In the genomic region with DNA sequence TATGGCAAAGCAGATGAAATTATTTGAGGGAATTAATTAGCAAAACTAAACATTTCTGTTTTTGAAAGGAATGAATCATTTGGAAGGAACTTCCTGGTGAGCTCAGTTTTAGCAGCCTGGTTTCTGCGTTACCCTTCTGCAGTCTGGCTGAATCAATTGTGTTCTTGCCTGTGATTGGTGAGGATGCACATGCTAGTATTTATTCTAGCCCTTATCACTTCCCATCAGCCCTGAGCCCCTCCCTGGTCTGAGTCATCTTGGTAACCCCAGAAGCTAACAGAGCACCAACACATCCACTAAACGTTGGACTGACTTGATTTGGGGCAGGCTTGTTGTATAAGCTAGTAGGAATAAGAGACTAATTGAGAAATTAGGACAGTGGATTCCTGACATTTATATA, we compare ENCODE assay signal across 1 cellular context.
TF ChIP-seq lines count a peak whose summit lies in the region.

No MANE protein-coding gene starts in this region.

TF ChIP-seq in HepG2, 621 proteins besides CTCF, POLR2A, EP300 and RAD21 (continued from another document and continues in another):
- TF ChIP-seq, protein P1, sequence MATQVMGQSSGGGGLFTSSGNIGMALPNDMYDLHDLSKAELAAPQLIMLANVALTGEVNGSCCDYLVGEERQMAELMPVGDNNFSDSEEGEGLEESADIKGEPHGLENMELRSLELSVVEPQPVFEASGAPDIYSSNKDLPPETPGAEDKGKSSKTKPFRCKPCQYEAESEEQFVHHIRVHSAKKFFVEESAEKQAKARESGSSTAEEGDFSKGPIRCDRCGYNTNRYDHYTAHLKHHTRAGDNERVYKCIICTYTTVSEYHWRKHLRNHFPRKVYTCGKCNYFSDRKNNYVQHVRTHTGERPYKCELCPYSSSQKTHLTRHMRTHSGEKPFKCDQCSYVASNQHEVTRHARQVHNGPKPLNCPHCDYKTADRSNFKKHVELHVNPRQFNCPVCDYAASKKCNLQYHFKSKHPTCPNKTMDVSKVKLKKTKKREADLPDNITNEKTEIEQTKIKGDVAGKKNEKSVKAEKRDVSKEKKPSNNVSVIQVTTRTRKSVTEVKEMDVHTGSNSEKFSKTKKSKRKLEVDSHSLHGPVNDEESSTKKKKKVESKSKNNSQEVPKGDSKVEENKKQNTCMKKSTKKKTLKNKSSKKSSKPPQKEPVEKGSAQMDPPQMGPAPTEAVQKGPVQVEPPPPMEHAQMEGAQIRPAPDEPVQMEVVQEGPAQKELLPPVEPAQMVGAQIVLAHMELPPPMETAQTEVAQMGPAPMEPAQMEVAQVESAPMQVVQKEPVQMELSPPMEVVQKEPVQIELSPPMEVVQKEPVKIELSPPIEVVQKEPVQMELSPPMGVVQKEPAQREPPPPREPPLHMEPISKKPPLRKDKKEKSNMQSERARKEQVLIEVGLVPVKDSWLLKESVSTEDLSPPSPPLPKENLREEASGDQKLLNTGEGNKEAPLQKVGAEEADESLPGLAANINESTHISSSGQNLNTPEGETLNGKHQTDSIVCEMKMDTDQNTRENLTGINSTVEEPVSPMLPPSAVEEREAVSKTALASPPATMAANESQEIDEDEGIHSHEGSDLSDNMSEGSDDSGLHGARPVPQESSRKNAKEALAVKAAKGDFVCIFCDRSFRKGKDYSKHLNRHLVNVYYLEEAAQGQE (IDR thresholded peaks at IDR 0.05; ENCODE audit: borderline replicate concordance in 1 of 2, low read depth in 1 of 2, low read length in 2 of 2) = no peak
- no peak for TF ChIP-seq EHMT2 (IDR thresholded peaks at IDR 0.05; ENCODE audit: borderline replicate concordance, low read depth, low read length)
- TF ChIP-seq, protein P2, sequence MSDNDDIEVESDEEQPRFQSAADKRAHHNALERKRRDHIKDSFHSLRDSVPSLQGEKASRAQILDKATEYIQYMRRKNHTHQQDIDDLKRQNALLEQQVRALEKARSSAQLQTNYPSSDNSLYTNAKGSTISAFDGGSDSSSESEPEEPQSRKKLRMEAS (IDR thresholded peaks at IDR 0.05) = peak; percentile 46; the same call in 1 of the 2 replicates
- 0 out of 2 replicates have a peak, but pooled peaks have one; percentile 26 for TF ChIP-seq POGZ (CRISPR knock-in tag; IDR thresholded peaks at IDR 0.05)
- TF ChIP-seq RELA (CRISPR knock-in tag; IDR thresholded peaks at IDR 0.05) = no peak
- TF ChIP-seq, protein P3, sequence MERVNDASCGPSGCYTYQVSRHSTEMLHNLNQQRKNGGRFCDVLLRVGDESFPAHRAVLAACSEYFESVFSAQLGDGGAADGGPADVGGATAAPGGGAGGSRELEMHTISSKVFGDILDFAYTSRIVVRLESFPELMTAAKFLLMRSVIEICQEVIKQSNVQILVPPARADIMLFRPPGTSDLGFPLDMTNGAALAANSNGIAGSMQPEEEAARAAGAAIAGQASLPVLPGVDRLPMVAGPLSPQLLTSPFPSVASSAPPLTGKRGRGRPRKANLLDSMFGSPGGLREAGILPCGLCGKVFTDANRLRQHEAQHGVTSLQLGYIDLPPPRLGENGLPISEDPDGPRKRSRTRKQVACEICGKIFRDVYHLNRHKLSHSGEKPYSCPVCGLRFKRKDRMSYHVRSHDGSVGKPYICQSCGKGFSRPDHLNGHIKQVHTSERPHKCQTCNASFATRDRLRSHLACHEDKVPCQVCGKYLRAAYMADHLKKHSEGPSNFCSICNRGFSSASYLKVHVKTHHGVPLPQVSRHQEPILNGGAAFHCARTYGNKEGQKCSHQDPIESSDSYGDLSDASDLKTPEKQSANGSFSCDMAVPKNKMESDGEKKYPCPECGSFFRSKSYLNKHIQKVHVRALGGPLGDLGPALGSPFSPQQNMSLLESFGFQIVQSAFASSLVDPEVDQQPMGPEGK (CRISPR knock-in tag; IDR thresholded peaks at IDR 0.05) = peak; percentile 56
- TF ChIP-seq ZBTB7B (CRISPR knock-in tag; IDR thresholded peaks at IDR 0.05) = 0 out of 2 replicates have a peak, but pooled peaks have one; percentile 20
- TF ChIP-seq HNRNPL (IDR thresholded peaks at IDR 0.05; ENCODE audit: low read depth, low read length) = no peak
- TF ChIP-seq NR2F2 (IDR thresholded peaks at IDR 0.05; ENCODE audit: borderline replicate concordance, low read depth) = no peak
- no peak for TF ChIP-seq KLF15 (CRISPR knock-in tag; IDR thresholded peaks at IDR 0.05; ENCODE audit: borderline replicate concordance)
- no peak for TF ChIP-seq ZNF557 (CRISPR knock-in tag; IDR thresholded peaks at IDR 0.05)
- TF ChIP-seq PHB2 (IDR thresholded peaks at IDR 0.05; ENCODE audit: partially characterized antibody) = no peak
- 0 out of 2 replicates have a peak, but pooled peaks have one; percentile 16 for TF ChIP-seq ZNF331 (CRISPR knock-in tag; IDR thresholded peaks at IDR 0.05)
- no peak for TF ChIP-seq FIP1L1 (IDR thresholded peaks at IDR 0.05; ENCODE audit: borderline replicate concordance, insufficient read depth, low read depth, low read length)
- TF ChIP-seq, protein P4, sequence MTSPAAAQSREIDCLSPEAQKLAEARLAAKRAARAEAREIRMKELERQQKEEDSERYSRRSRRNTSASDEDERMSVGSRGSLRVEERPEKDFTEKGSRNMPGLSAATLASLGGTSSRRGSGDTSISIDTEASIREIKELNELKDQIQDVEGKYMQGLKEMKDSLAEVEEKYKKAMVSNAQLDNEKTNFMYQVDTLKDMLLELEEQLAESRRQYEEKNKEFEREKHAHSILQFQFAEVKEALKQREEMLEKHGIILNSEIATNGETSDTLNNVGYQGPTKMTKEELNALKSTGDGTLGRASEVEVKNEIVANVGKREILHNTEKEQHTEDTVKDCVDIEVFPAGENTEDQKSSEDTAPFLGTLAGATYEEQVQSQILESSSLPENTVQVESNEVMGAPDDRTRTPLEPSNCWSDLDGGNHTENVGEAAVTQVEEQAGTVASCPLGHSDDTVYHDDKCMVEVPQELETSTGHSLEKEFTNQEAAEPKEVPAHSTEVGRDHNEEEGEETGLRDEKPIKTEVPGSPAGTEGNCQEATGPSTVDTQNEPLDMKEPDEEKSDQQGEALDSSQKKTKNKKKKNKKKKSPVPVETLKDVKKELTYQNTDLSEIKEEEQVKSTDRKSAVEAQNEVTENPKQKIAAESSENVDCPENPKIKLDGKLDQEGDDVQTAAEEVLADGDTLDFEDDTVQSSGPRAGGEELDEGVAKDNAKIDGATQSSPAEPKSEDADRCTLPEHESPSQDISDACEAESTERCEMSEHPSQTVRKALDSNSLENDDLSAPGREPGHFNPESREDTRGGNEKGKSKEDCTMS (CRISPR knock-in tag; conservative IDR thresholded peaks at IDR 0.05) = no peak
- TF ChIP-seq ATF1 (CRISPR knock-in tag; IDR thresholded peaks at IDR 0.05) = no peak
- TF ChIP-seq, protein P5, sequence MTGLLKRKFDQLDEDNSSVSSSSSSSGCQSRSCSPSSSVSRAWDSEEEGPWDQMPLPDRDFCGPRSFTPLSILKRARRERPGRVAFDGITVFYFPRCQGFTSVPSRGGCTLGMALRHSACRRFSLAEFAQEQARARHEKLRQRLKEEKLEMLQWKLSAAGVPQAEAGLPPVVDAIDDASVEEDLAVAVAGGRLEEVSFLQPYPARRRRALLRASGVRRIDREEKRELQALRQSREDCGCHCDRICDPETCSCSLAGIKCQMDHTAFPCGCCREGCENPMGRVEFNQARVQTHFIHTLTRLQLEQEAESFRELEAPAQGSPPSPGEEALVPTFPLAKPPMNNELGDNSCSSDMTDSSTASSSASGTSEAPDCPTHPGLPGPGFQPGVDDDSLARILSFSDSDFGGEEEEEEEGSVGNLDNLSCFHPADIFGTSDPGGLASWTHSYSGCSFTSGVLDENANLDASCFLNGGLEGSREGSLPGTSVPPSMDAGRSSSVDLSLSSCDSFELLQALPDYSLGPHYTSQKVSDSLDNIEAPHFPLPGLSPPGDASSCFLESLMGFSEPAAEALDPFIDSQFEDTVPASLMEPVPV (CRISPR knock-in tag; IDR thresholded peaks at IDR 0.05) = no peak
- TF ChIP-seq, protein P6, sequence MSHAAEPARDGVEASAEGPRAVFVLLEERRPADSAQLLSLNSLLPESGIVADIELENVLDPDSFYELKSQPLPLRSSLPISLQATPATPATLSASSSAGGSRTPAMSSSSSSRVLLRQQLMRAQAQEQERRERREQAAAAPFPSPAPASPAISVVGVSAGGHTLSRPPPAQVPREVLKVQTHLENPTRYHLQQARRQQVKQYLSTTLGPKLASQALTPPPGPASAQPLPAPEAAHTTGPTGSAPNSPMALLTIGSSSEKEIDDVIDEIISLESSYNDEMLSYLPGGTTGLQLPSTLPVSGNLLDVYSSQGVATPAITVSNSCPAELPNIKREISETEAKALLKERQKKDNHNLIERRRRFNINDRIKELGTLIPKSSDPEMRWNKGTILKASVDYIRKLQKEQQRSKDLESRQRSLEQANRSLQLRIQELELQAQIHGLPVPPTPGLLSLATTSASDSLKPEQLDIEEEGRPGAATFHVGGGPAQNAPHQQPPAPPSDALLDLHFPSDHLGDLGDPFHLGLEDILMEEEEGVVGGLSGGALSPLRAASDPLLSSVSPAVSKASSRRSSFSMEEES (CRISPR knock-in tag; IDR thresholded peaks at IDR 0.05) = 0 out of 2 replicates have a peak, but pooled peaks have one; percentile 14
- TF ChIP-seq ZNF260 (CRISPR knock-in tag; IDR thresholded peaks at IDR 0.05; ENCODE audit: borderline replicate concordance, low read depth) = no peak
- TF ChIP-seq, protein P7, sequence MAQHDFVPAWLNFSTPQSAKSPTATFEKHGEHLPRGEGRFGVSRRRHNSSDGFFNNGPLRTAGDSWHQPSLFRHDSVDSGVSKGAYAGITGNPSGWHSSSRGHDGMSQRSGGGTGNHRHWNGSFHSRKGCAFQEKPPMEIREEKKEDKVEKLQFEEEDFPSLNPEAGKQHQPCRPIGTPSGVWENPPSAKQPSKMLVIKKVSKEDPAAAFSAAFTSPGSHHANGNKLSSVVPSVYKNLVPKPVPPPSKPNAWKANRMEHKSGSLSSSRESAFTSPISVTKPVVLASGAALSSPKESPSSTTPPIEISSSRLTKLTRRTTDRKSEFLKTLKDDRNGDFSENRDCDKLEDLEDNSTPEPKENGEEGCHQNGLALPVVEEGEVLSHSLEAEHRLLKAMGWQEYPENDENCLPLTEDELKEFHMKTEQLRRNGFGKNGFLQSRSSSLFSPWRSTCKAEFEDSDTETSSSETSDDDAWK (CRISPR knock-in tag; IDR thresholded peaks at IDR 0.05) = no peak
- TF ChIP-seq, protein P8, sequence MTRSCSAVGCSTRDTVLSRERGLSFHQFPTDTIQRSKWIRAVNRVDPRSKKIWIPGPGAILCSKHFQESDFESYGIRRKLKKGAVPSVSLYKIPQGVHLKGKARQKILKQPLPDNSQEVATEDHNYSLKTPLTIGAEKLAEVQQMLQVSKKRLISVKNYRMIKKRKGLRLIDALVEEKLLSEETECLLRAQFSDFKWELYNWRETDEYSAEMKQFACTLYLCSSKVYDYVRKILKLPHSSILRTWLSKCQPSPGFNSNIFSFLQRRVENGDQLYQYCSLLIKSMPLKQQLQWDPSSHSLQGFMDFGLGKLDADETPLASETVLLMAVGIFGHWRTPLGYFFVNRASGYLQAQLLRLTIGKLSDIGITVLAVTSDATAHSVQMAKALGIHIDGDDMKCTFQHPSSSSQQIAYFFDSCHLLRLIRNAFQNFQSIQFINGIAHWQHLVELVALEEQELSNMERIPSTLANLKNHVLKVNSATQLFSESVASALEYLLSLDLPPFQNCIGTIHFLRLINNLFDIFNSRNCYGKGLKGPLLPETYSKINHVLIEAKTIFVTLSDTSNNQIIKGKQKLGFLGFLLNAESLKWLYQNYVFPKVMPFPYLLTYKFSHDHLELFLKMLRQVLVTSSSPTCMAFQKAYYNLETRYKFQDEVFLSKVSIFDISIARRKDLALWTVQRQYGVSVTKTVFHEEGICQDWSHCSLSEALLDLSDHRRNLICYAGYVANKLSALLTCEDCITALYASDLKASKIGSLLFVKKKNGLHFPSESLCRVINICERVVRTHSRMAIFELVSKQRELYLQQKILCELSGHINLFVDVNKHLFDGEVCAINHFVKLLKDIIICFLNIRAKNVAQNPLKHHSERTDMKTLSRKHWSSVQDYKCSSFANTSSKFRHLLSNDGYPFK (CRISPR knock-in tag; IDR thresholded peaks at IDR 0.05; ENCODE audit: borderline replicate concordance) = no peak
- TF ChIP-seq, protein P9, sequence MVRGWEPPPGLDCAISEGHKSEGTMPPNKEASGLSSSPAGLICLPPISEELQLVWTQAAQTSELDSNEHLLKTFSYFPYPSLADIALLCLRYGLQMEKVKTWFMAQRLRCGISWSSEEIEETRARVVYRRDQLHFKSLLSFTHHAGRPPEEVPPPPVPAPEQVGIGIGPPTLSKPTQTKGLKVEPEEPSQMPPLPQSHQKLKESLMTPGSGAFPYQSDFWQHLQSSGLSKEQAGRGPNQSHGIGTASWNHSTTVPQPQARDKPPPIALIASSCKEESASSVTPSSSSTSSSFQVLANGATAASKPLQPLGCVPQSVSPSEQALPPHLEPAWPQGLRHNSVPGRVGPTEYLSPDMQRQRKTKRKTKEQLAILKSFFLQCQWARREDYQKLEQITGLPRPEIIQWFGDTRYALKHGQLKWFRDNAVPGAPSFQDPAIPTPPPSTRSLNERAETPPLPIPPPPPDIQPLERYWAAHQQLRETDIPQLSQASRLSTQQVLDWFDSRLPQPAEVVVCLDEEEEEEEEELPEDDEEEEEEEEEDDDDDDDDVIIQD (CRISPR knock-in tag; IDR thresholded peaks at IDR 0.05; ENCODE audit: low read depth) = 0 out of 2 replicates have a peak, but pooled peaks have one; percentile 59
- TF ChIP-seq, protein P10, sequence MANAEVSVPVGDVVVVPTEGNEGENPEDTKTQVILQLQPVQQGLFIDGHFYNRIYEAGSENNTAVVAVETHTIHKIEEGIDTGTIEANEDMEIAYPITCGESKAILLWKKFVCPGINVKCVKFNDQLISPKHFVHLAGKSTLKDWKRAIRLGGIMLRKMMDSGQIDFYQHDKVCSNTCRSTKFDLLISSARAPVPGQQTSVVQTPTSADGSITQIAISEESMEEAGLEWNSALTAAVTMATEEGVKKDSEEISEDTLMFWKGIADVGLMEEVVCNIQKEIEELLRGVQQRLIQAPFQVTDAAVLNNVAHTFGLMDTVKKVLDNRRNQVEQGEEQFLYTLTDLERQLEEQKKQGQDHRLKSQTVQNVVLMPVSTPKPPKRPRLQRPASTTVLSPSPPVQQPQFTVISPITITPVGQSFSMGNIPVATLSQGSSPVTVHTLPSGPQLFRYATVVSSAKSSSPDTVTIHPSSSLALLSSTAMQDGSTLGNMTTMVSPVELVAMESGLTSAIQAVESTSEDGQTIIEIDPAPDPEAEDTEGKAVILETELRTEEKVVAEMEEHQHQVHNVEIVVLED (CRISPR knock-in tag; IDR thresholded peaks at IDR 0.05; ENCODE audit: borderline replicate concordance) = no peak
- TF ChIP-seq TSC22D2 (CRISPR knock-in tag; IDR thresholded peaks at IDR 0.05; ENCODE audit: borderline replicate concordance) = no peak
- 0 out of 2 replicates have a peak, but pooled peaks have one; percentile 39 for TF ChIP-seq NFIC (IDR thresholded peaks at IDR 0.05; ENCODE audit: low read length)
- TF ChIP-seq CHD4 (IDR thresholded peaks at IDR 0.05; ENCODE audit: borderline replicate concordance, low read length) = no peak
- TF ChIP-seq PAX8 (CRISPR knock-in tag; IDR thresholded peaks at IDR 0.05; ENCODE audit: borderline replicate concordance) = no peak
- no peak for TF ChIP-seq MBNL3 (CRISPR knock-in tag; conservative IDR thresholded peaks at IDR 0.05)
- no peak for TF ChIP-seq NFKBIZ (CRISPR knock-in tag; IDR thresholded peaks at IDR 0.05)
- TF ChIP-seq MAFG (CRISPR knock-in tag; IDR thresholded peaks at IDR 0.05) = no peak
- 0 out of 2 replicates have a peak, but pooled peaks have one; percentile 37 for TF ChIP-seq ISL2 (CRISPR knock-in tag; IDR thresholded peaks at IDR 0.05)
- TF ChIP-seq EEA1 (CRISPR knock-in tag; IDR thresholded peaks at IDR 0.05; ENCODE audit: borderline replicate concordance) = no peak
- TF ChIP-seq PHF21A (CRISPR knock-in tag; IDR thresholded peaks at IDR 0.05) = peak; percentile 48; the same call in 1 of the 2 replicates
